In the genomic region with DNA sequence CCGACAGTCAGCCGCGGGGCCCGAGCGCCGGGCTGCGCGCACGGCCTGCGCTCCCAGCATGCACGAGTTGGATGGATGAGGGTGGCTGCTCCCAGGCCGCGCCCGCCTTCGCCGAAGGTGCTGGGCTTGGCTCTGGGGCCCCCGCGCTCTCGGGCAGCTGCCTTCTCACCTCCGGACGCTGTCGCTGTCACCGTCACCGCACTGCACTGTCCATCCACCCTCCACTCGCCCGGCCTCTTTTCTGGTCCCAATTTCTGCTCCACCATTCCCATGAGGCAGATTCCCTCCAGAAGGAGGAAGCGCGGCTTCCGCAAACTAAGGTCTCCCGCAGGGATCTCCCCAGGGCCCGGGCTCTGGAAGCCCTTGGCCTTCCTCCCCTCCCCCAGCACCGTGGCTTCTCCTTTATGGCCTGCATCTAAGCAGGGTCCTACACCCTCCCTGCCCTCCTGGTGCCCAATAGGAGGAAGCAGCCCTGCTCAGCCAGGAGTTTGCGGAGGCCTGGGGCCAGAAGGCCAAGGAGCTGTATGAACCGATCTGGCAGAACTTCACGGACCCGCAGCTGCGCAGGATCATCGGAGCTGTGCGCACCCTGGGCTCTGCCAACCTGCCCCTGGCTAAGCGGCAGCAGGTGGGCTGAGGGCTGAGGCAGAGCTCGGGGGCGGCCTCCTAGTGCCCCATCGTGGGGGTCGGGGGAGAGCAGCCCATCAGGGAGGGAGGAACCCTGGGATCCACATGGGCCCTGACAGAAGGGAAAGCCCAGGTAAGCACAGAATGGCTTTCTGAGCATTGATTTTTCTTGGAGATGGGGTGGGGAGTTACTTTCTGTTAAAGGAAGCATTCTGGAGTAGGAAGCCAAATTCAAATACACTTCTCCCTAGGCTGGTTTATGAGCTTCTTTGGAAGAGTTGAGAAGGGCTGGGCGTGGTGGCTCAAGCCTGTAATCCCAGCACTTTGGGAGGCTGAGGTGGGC, we compare ENCODE assay signal across 8 cellular contexts. TPM values are rescaled to one million over a fixed set of nuclear protein-coding genes. Genes with fewer than 3 reads are reported as not detected.
DNase-seq lines count a peak whose midpoint lies in the region; ATAC-seq and TF ChIP-seq lines count a peak whose summit lies in the region.

No MANE protein-coding gene starts in this region.

- no peaks in the 10 kb centered on the region for H3K36me3 ChIP-seq in H7 (replicated peaks; ENCODE audit: control insufficient read depth, insufficient read depth, low read length)
- no peaks in the 10 kb centered on the region for H3K36me3 ChIP-seq in right atrium auricular region
- H3K36me3 ChIP-seq in skeletal muscle tissue (ENCODE audit: control insufficient read depth in 3 of 3, insufficient read depth in 3 of 3, low read length in 3 of 3), result peaks cover 0 to 2% (median 0%) of the 10 kb centered on the region in 3 donors

- ATAC-seq in HG02588 (IDR thresholded peaks at IDR 0.05; ENCODE audit: unreplicated experiment), result no peak

- H3K4me3 ChIP-seq in AG10803 (ENCODE audit: low read length), result peak overlapping the region; percentile 58
- peak overlapping the region; percentile 56 for H3K4me3 ChIP-seq in H7 (ENCODE audit: insufficient read depth, low read depth, low read length)
- peak overlapping the region; percentile 42 to 66 for H3K4me3 ChIP-seq in right atrium auricular region
- H3K4me3 ChIP-seq in skeletal muscle tissue (ENCODE audit: low read length in 3 of 3), result peak overlapping the region; percentile 59 to 71 (median 66)

- peak overlapping the region in 2 of 3 donors; percentile 23 to 40 for H3K9ac ChIP-seq in skeletal muscle tissue (ENCODE audit: low read depth in 1 of 3, low read length in 3 of 3)

- H3K4me1 ChIP-seq in right atrium auricular region, result peaks cover 0 to 40% of the 10 kb centered on the region in 2 donors
- H3K4me1 ChIP-seq in skeletal muscle tissue (ENCODE audit: control insufficient read depth in 3 of 3, insufficient read depth in 3 of 3, low read length in 3 of 3), result peaks cover 14 to 33% (median 25%) of the 10 kb centered on the region in 3 donors

- H3K27me3 ChIP-seq in H7 (ENCODE audit: control insufficient read depth, insufficient read depth, low read length), result peaks cover 17% of the 10 kb centered on the region
- no peaks in the 10 kb centered on the region for H3K27me3 ChIP-seq in right atrium auricular region
- peaks cover 20 to 39% (median 26%) of the 10 kb centered on the region in 3 donors for H3K27me3 ChIP-seq in skeletal muscle tissue (ENCODE audit: control insufficient read depth in 3 of 3, insufficient read depth in 3 of 3, low read length in 3 of 3)

- DNase-seq in AG10803 (ENCODE audit: low read depth) (no peak), H7 (peak; percentile 84), right atrium auricular region (ENCODE audit: low spot score) (no peak)
- no peak for DNase-seq in stimulated activated CD4-positive, alpha-beta T cell treated with anti-CD3 and anti-CD28 coated beads, Interleukin-2, amount 100 ng/mL, for 48 hours
- no peak for DNase-seq in NK-92 treated with Interleukin-12 subunit alpha and Interleukin-12 subunit beta, amount 100 ng/mL, for 24 hours (lab: John Stamatoyannopoulos, UW)

- peak overlapping the region; percentile 89 for H3K27ac ChIP-seq in VCaP
- no peak overlapping the region for H3K27ac ChIP-seq in right atrium auricular region
- H3K27ac ChIP-seq in skeletal muscle tissue (ENCODE audit: low read depth, low read length), result no peak overlapping the region

- no peak for TF ChIP-seq CTCF in AG10803 (conservative IDR thresholded peaks at IDR 0.05; ENCODE audit: low read length)
- TF ChIP-seq CTCF in VCaP (conservative IDR thresholded peaks at IDR 0.05), result 0 out of 2 replicates have a peak, but pooled peaks have one; percentile 9
- no peak for TF ChIP-seq CTCF in right atrium auricular region (IDR thresholded peaks at IDR 0.05)

- H3K9me3 ChIP-seq in right atrium auricular region (no peaks in the 10 kb centered on the region), skeletal muscle tissue (ENCODE audit: control insufficient read depth in 3 of 3, low read length in 3 of 3) (no peaks in the 10 kb centered on the region)

RNA-seq across cellular contexts. Expression of a gene that starts 0.9 kb away (rescaled TPM):
- total RNA-seq in H7 (2014; rRNA removed; shearing (Covaris generic)), result 4.6 and 7.6 TPM in 2 replicates
- 1 to 10 TPM; 3.4 to 4.0 TPM for total RNA-seq in right atrium auricular region
- 7.8 TPM for total RNA-seq in skeletal muscle tissue

RNA-seq across cellular contexts. Expression of a gene that starts 31.6 kb away (rescaled TPM):
- 29.1 and 34.5 TPM in 2 replicates for total RNA-seq in H7 (2014; rRNA removed; shearing (Covaris generic))
- total RNA-seq in right atrium auricular region, result 10 to 100 TPM; 13.4 to 13.7 TPM
- total RNA-seq in skeletal muscle tissue, result 4.2 TPM

RNA-seq across cellular contexts. Expression of a gene that starts 45.4 kb away (rescaled TPM):
- total RNA-seq in H7 (2014; rRNA removed; shearing (Covaris generic)), result 1.5 and 1.6 TPM in 2 replicates
- total RNA-seq in right atrium auricular region (not detected), skeletal muscle tissue (not detected)
